In genomic region chr9:136901516-136902258, GRCh38 we compare ENCODE assay signal across 8 cellular contexts. TPM values are rescaled to one million over a fixed set of nuclear protein-coding genes. Genes with fewer than 3 reads are reported as not detected.
DNase-seq lines count a peak whose midpoint lies in the region; ATAC-seq and TF ChIP-seq lines count a peak whose summit lies in the region.

No MANE protein-coding gene starts in this region.

- peaks cover 54% of the 10 kb centered on the region for H3K36me3 Mint-ChIP-seq in activated CD4-positive, alpha-beta T cell treated with anti-CD3 and anti-CD28 coated beads, Interleukin-2, amount 10 ng/mL, durations not matched to agents 24 days and 14 days (ENCODE audit: low read depth)
- H3K36me3 Mint-ChIP-seq in osteocyte (ENCODE audit: unreplicated experiment), result peaks cover 14% of the 10 kb centered on the region

- peak overlapping the region; percentile 78 for H3K4me3 Mint-ChIP-seq in activated CD4-positive, alpha-beta T cell treated with anti-CD3 and anti-CD28 coated beads, Interleukin-2, amount 10 ng/mL, durations not matched to agents 24 days and 14 days
- no peak overlapping the region for H3K4me3 Mint-ChIP-seq in osteocyte (ENCODE audit: unreplicated experiment)

- H3K27me3 Mint-ChIP-seq in activated CD4-positive, alpha-beta T cell treated with anti-CD3 and anti-CD28 coated beads, Interleukin-2, amount 10 ng/mL, durations not matched to agents 24 days and 14 days, result no peaks in the 10 kb centered on the region
- H3K27me3 Mint-ChIP-seq in osteocyte (ENCODE audit: unreplicated experiment), result no peaks in the 10 kb centered on the region

- peak overlapping the region; percentile 99 for H3K27ac Mint-ChIP-seq in activated CD4-positive, alpha-beta T cell treated with anti-CD3 and anti-CD28 coated beads, Interleukin-2, amount 10 ng/mL, durations not matched to agents 24 days and 14 days
- H3K27ac Mint-ChIP-seq in osteocyte (ENCODE audit: unreplicated experiment), result peak overlapping the region; percentile 72

- peaks cover 52% of the 10 kb centered on the region for H3K4me1 Mint-ChIP-seq in activated CD4-positive, alpha-beta T cell treated with anti-CD3 and anti-CD28 coated beads, Interleukin-2, amount 10 ng/mL, durations not matched to agents 24 days and 14 days
- peaks cover 21% of the 10 kb centered on the region for H3K4me1 Mint-ChIP-seq in osteocyte (ENCODE audit: unreplicated experiment)

- no peak for TF ChIP-seq CTCF in osteocyte (IDR thresholded peaks at IDR 0.05)

- DNase-seq in activated CD4-positive, alpha-beta T cell treated with anti-CD3 and anti-CD28 coated beads, Interleukin-2, amount 10 ng/mL, durations not matched to agents 24 days and 14 days, result peak; percentile 96
- DNase-seq in effector CD8-positive, alpha-beta T cell (lab: John Stamatoyannopoulos, UW), result peak; percentile 8
- DNase-seq in osteocyte (ENCODE audit: extremely low spot score, unreplicated experiment), result no peak
- peak; percentile 62 for DNase-seq in ureter (ENCODE audit: low spot score)
- no peak for DNase-seq in NK-92 treated with Interleukin-12 subunit alpha and Interleukin-12 subunit beta, amount 100 ng/mL, for 24 hours (lab: John Stamatoyannopoulos, UW)
- no peak for DNase-seq in NCI-H82 (lab: John Stamatoyannopoulos, UW)

- no peaks in the 10 kb centered on the region for H3K9me3 Mint-ChIP-seq in activated CD4-positive, alpha-beta T cell treated with anti-CD3 and anti-CD28 coated beads, Interleukin-2, amount 10 ng/mL, durations not matched to agents 24 days and 14 days
- H3K9me3 Mint-ChIP-seq in osteocyte (ENCODE audit: unreplicated experiment), result no peaks in the 10 kb centered on the region

- intact Hi-C loops in activated CD4-positive, alpha-beta T cell treated with anti-CD3 and anti-CD28 coated beads, Interleukin-2, amount 10 ng/mL, durations not matched to agents 24 days and 14 days (cut with micrococcal nuclease), result loop anchor here (1.0 to 5.0 kb wide), 6 partner anchors 15 to 94 kb away; partner anchors contain the start of genes EDF1, FBXW5, PHPT1 and RABL6

- peak; percentile 42 for ATAC-seq in GM18909 (IDR thresholded peaks at IDR 0.05; ENCODE audit: poor library complexity, unreplicated experiment)
- peak; percentile 58 for ATAC-seq in HG03354 (IDR thresholded peaks at IDR 0.05; ENCODE audit: poor library complexity, severe bottlenecking, unreplicated experiment)

RNA-seq across cellular contexts. Expression of gene TRAF2, which starts 15.4 kb away (rescaled TPM):
- 61.6 and 66.6 TPM in 2 replicates for total RNA-seq in activated CD4-positive, alpha-beta T cell treated with anti-CD3 and anti-CD28 coated beads, Interleukin-2, amount 10 ng/mL, durations not matched to agents 24 days and 14 days
- total RNA-seq in osteocyte, result 12.2 and 14.4 TPM in 2 replicates
- 16.4 TPM for total RNA-seq in ureter

RNA-seq across cellular contexts. Expression of gene EDF1, which starts 35.6 kb away (rescaled TPM):
- total RNA-seq in activated CD4-positive, alpha-beta T cell treated with anti-CD3 and anti-CD28 coated beads, Interleukin-2, amount 10 ng/mL, durations not matched to agents 24 days and 14 days, result 378 and 380 TPM in 2 replicates
- total RNA-seq in osteocyte (338 and 342 TPM in 2 replicates), ureter (338 TPM)

RNA-seq across cellular contexts. Expression of gene FBXW5, which starts 42.9 kb away (rescaled TPM):
- total RNA-seq in activated CD4-positive, alpha-beta T cell treated with anti-CD3 and anti-CD28 coated beads, Interleukin-2, amount 10 ng/mL, durations not matched to agents 24 days and 14 days, result 92.7 and 93.6 TPM in 2 replicates
- 84.4 and 93.0 TPM in 2 replicates for total RNA-seq in osteocyte
- 62.4 TPM for total RNA-seq in ureter

RNA-seq across cellular contexts. Expression of gene C8G, which starts 43.4 kb away (rescaled TPM):
- 0.69 and 1.7 TPM in 2 replicates for total RNA-seq in activated CD4-positive, alpha-beta T cell treated with anti-CD3 and anti-CD28 coated beads, Interleukin-2, amount 10 ng/mL, durations not matched to agents 24 days and 14 days
- total RNA-seq in osteocyte (1.3 and 1.7 TPM in 2 replicates), ureter (1.6 TPM)

RNA-seq across cellular contexts. Expression of gene MAMDC4, which starts 49.5 kb away (rescaled TPM):
- total RNA-seq in activated CD4-positive, alpha-beta T cell treated with anti-CD3 and anti-CD28 coated beads, Interleukin-2, amount 10 ng/mL, durations not matched to agents 24 days and 14 days, result 24.7 and 30.1 TPM in 2 replicates
- total RNA-seq in osteocyte (7.4 and 9.4 TPM in 2 replicates), ureter (10.7 TPM)

Comparison
In these comparisons a context has a peak if more than half of its experiments do, and no peak if none do; other contexts are left out.
1. DNase-seq: peak in activated CD4-positive, alpha-beta T cell treated with anti-CD3 and anti-CD28 coated beads, Interleukin-2, amount 10 ng/mL, durations not matched to agents 24 days and 14 days (single experiment), effector CD8-positive, alpha-beta T cell (single experiment) and ureter (single experiment); none in osteocyte (single experiment), NK-92 treated with Interleukin-12 subunit alpha and Interleukin-12 subunit beta, amount 100 ng/mL, for 24 hours (single experiment) and NCI-H82 (single experiment).